In genomic region chr1:31679091-31679490, GRCh38 we compare ENCODE assay signal across 32 cellular contexts. TPM values are rescaled to one million over a fixed set of nuclear protein-coding genes. Genes with fewer than 3 reads are reported as not detected.
"Had no signal": no experiment of that assay in that cellular context is flagged by ENCODE, and none has a peak within 500 bp of the region (broad histone marks: within the 10 kb centered on the region; RNA-seq: fewer than 3 reads in every experiment).

No MANE protein-coding gene starts in this region.

- H3K9me3 ChIP-seq: adrenal gland, ascending aorta, breast epithelium, colonic mucosa, esophagus squamous epithelium had no signal

- H3K4me3 ChIP-seq: adrenal gland, ascending aorta, breast epithelium, cardiac muscle cell, colonic mucosa, esophagus squamous epithelium had no signal

- H3K36me3 Mint-ChIP-seq: activated naive CD4-positive, alpha-beta T cell treated with anti-CD3 and anti-CD28 coated beads, Interleukin-2, amount 50 U/mL, for 24 hours; activated naive CD8-positive, alpha-beta T cell treated with anti-CD3 and anti-CD28 coated beads for 36 hours; brain; WTC11 had no signal

- H3K27me3 Mint-ChIP-seq: activated CD4-positive, alpha-beta T cell treated with anti-CD3 and anti-CD28 coated beads, Interleukin-2, amount 10 ng/mL, durations not matched to agents 7 days and 5 days; activated naive CD4-positive, alpha-beta T cell treated with anti-CD3 and anti-CD28 coated beads, Interleukin-2, amount 50 U/mL, for 24 hours had no signal

- H3K4me1 Mint-ChIP-seq: activated CD4-positive, alpha-beta T cell treated with anti-CD3 and anti-CD28 coated beads, Interleukin-2, amount 10 ng/mL, durations not matched to agents 7 days and 5 days; activated naive CD4-positive, alpha-beta T cell treated with anti-CD3 and anti-CD28 coated beads, Interleukin-2, amount 50 U/mL, for 24 hours; activated naive CD8-positive, alpha-beta T cell treated with anti-CD3 and anti-CD28 coated beads for 36 hours; activated naive CD8-positive, alpha-beta T cell treated with anti-CD3 and anti-CD28 coated beads, Interleukin-2, amount 50 U/mL, for 24 hours; activated T-helper 17 cell treated with anti-CD3 and anti-CD28 coated beads, Interleukin-2, amount 50 U/mL, for 72 hours; T-helper 17 cell; WTC11 had no signal

- H3K27ac Mint-ChIP-seq: activated CD4-positive, alpha-beta T cell treated with anti-CD3 and anti-CD28 coated beads, Interleukin-2, amount 10 ng/mL, durations not matched to agents 7 days and 5 days; activated CD8-positive, alpha-beta T cell treated with anti-CD3 and anti-CD28 coated beads for 36 hours; activated naive CD4-positive, alpha-beta T cell treated with anti-CD3 and anti-CD28 coated beads for 36 hours; activated naive CD4-positive, alpha-beta T cell treated with anti-CD3 and anti-CD28 coated beads, Interleukin-2, amount 50 U/mL, for 24 hours; activated naive CD8-positive, alpha-beta T cell treated with anti-CD3 and anti-CD28 coated beads for 36 hours; activated naive CD8-positive, alpha-beta T cell treated with anti-CD3 and anti-CD28 coated beads, Interleukin-2, amount 50 U/mL, for 24 hours; activated T-helper 17 cell treated with anti-CD3 and anti-CD28 coated beads, Interleukin-2, amount 50 U/mL, for 72 hours; T-helper 17 cell; T-helper 2 cell treated with Interferon-gamma antibody and Interleukin-4, amounts not matched to agents 5 μg/mL and 100 μg/mL, for 36 hours; WTC11 had no signal

- H3K27ac ChIP-seq: adrenal gland, ascending aorta, breast epithelium, cardiac muscle cell, colonic mucosa, epithelial cell of prostate, esophagus squamous epithelium, VCaP had no signal

- H3K27me3 ChIP-seq: adrenal gland, ascending aorta, breast epithelium, cardiac muscle cell, colonic mucosa, esophagus squamous epithelium had no signal

- H3K4me3 Mint-ChIP-seq: activated CD4-positive, alpha-beta T cell treated with anti-CD3 and anti-CD28 coated beads, Interleukin-2, amount 10 ng/mL, durations not matched to agents 7 days and 5 days; activated CD8-positive, alpha-beta T cell treated with anti-CD3 and anti-CD28 coated beads for 36 hours; activated naive CD4-positive, alpha-beta T cell treated with anti-CD3 and anti-CD28 coated beads for 36 hours; activated naive CD4-positive, alpha-beta T cell treated with anti-CD3 and anti-CD28 coated beads, Interleukin-2, amount 50 U/mL, for 24 hours; activated naive CD8-positive, alpha-beta T cell treated with anti-CD3 and anti-CD28 coated beads for 36 hours; activated naive CD8-positive, alpha-beta T cell treated with anti-CD3 and anti-CD28 coated beads, Interleukin-2, amount 50 U/mL, for 24 hours; activated T-cell treated with anti-CD3 and anti-CD28 coated beads, Interleukin-2, amount 50 U/mL, for 4 hours; activated T-helper 17 cell treated with anti-CD3 and anti-CD28 coated beads, Interleukin-2, amount 50 U/mL, for 72 hours; brain; T-helper 17 cell; T-helper 2 cell treated with Interferon-gamma antibody and Interleukin-4, amounts not matched to agents 5 μg/mL and 100 μg/mL, for 36 hours; WTC11 had no signal

- ATAC-seq: activated CD8-positive, alpha-beta T cell treated with anti-CD3 and anti-CD28 coated beads for 36 hours; activated naive CD8-positive, alpha-beta T cell treated with anti-CD3 and anti-CD28 coated beads, Interleukin-2, amount 50 U/mL, for 24 hours; activated T-cell treated with anti-CD3 and anti-CD28 coated beads, Interleukin-2, amount 50 U/mL, for 4 hours; activated T-helper 17 cell treated with anti-CD3 and anti-CD28 coated beads, Interleukin-2, amount 50 U/mL, for 72 hours; T-helper 17 cell had no signal

- H3K9me3 Mint-ChIP-seq: activated CD4-positive, alpha-beta T cell treated with anti-CD3 and anti-CD28 coated beads, Interleukin-2, amount 10 ng/mL, durations not matched to agents 7 days and 5 days; activated CD8-positive, alpha-beta T cell treated with anti-CD3 and anti-CD28 coated beads for 36 hours; activated naive CD4-positive, alpha-beta T cell treated with anti-CD3 and anti-CD28 coated beads for 36 hours; activated naive CD4-positive, alpha-beta T cell treated with anti-CD3 and anti-CD28 coated beads, Interleukin-2, amount 50 U/mL, for 24 hours; activated naive CD8-positive, alpha-beta T cell treated with anti-CD3 and anti-CD28 coated beads for 36 hours; activated naive CD8-positive, alpha-beta T cell treated with anti-CD3 and anti-CD28 coated beads, Interleukin-2, amount 50 U/mL, for 24 hours; activated T-cell treated with anti-CD3 and anti-CD28 coated beads, Interleukin-2, amount 50 U/mL, for 4 hours; activated T-helper 17 cell treated with anti-CD3 and anti-CD28 coated beads, Interleukin-2, amount 50 U/mL, for 72 hours; brain; T-helper 2 cell treated with Interferon-gamma antibody and Interleukin-4, amounts not matched to agents 5 μg/mL and 100 μg/mL, for 36 hours; WTC11 had no signal

- H3K36me3 ChIP-seq: adrenal gland, breast epithelium, cardiac muscle cell, colonic mucosa had no signal

- DNase-seq: activated CD4-positive, alpha-beta T cell treated with anti-CD3 and anti-CD28 coated beads for 1 hour; activated CD4-positive, alpha-beta T cell treated with anti-CD3 and anti-CD28 coated beads for 4 hours; activated CD4-positive, alpha-beta T cell treated with anti-CD3 and anti-CD28 coated beads, Interleukin-2, amount 10 ng/mL, durations not matched to agents 7 days and 5 days; activated CD4-positive, alpha-beta T cell treated with anti-CD3 and anti-CD28 coated beads, Interleukin-2, amount 50 U/mL, for 48 hours; activated CD8-positive, alpha-beta memory T cell treated with anti-CD3 and anti-CD28 coated beads for 24 hours; activated CD8-positive, alpha-beta T cell treated with anti-CD3 and anti-CD28 coated beads for 36 hours; activated effector memory CD4-positive, alpha-beta T cell treated with anti-CD3 and anti-CD28 coated beads, Interleukin-2, amount 50 U/mL, for 16 hours; activated naive CD4-positive, alpha-beta T cell treated with anti-CD3 and anti-CD28 coated beads for 36 hours; activated naive CD8-positive, alpha-beta T cell treated with anti-CD3 and anti-CD28 coated beads for 36 hours; activated naive CD8-positive, alpha-beta T cell treated with anti-CD3 and anti-CD28 coated beads, Interleukin-2, amount 50 U/mL, for 24 hours; activated T-cell treated with anti-CD3 and anti-CD28 coated beads, Interleukin-2, amount 50 U/mL, for 4 hours; adrenal gland; central memory CD4-positive, alpha-beta T cell; cerebellar nuclear complex; colonic mucosa; effector CD8-positive, alpha-beta T cell; esophagus squamous epithelium; foreskin melanocyte; head of caudate nucleus; hippocampal formation; T-helper 1 cell; T-helper 17 cell had no signal

- H3K4me1 ChIP-seq: adrenal gland, ascending aorta, breast epithelium, colonic mucosa had no signal

RNA-seq across cellular contexts. Expression of gene COL16A1, which starts 24.7 kb away (rescaled TPM):
- total RNA-seq: activated CD4-positive, alpha-beta T cell treated with anti-CD3 and anti-CD28 coated beads, Interleukin-2, amount 10 ng/mL, durations not matched to agents 7 days and 5 days; activated T-helper 17 cell treated with anti-CD3 and anti-CD28 coated beads, Interleukin-2, amount 50 U/mL, for 72 hours; T-helper 17 cell had no signal
